ENCODE assay signal across 12 cellular contexts in genomic region chr3:52128118-52128683, GRCh38. TPM values are rescaled to one million over a fixed set of nuclear protein-coding genes. Genes with fewer than 3 reads are reported as not detected.
A peak's percentile ranks its signal among the peaks of the same experiment; 100 is the strongest.
DNase-seq lines count a peak whose midpoint lies in the region; ATAC-seq and TF ChIP-seq lines count a peak whose summit lies in the region.
"Had no signal": no experiment of that assay in that cellular context is flagged by ENCODE, and none has a peak within 500 bp of the region (broad histone marks: within the 10 kb centered on the region; RNA-seq: fewer than 3 reads in every experiment).

No MANE protein-coding gene starts in this region.

- H3K27ac ChIP-seq in mesodermal cell (ENCODE audit: low read depth, low read length, severe bottlenecking): peak overlapping the region; percentile 47
- no peak overlapping the region for H3K27ac ChIP-seq in spleen

- WGBS in mesodermal cell (ENCODE audit: insufficient coverage in 2 of 2), 2 experiments: 52 to 65% methylated on average over 6 to 7 of the region's 7 CpGs
- 75 to 83% (median 82%) methylated on average over 6 to 7 of the region's 7 CpGs for WGBS in spleen, 5 donors

- H3K4me1 ChIP-seq in mesodermal cell (ENCODE audit: control insufficient read depth, insufficient read depth, low read length, poor library complexity, severe bottlenecking): peaks cover 6% of the 10 kb centered on the region
- peaks cover 0 to 33% (median 11%) of the 10 kb centered on the region in 6 donors for H3K4me1 ChIP-seq in spleen

- intact Hi-C loops in spleen (cut with DNase I; ENCODE audit: low total_unique reads): loop anchor here (10.0 kb wide), 1 partner anchor 73 kb away; the partner anchor contains the start of gene DUSP7

- H3K4me3 ChIP-seq in mesodermal cell (ENCODE audit: extremely low read depth, insufficient read depth, low read length, poor library complexity, severe bottlenecking): no peak overlapping the region
- H3K4me3 ChIP-seq in spleen: no peak overlapping the region
- H3K4me3 ChIP-seq: dorsolateral prefrontal cortex had no signal

- TF ChIP-seq CTCF in spleen (IDR thresholded peaks at IDR 0.05 in 8 of 11, conservative IDR thresholded peaks at IDR 0.05 in 3 of 11): no peak

- peak; percentile 28 for DNase-seq in GM04504 (ENCODE audit: low read depth)
- peak; percentile 75 for DNase-seq in NCI-H226
- DNase-seq in dermis blood vessel endothelial cell: peak; percentile 79
- no peak for DNase-seq in CD1c-positive myeloid dendritic cell (ENCODE audit: extremely low spot score)
- no peak for DNase-seq in stimulated activated naive CD4-positive, alpha-beta T cell (lab: John Stamatoyannopoulos, UW)
- DNase-seq in spleen: no peak
- DNase-seq: activated CD4-positive, CD25-positive, alpha-beta regulatory T cell; dorsolateral prefrontal cortex; NCI-H2171; stimulated activated CD4-positive, alpha-beta T cell treated with anti-CD3 and anti-CD28 coated beads, Interleukin-2, amount 100 ng/mL, for 48 hours had no signal

- TF ChIP-seq POLR2A in spleen (IDR thresholded peaks at IDR 0.05): no peak

- no peak for ATAC-seq in GM18873 (IDR thresholded peaks at IDR 0.05; ENCODE audit: low FRiP score, unreplicated experiment)

- H3K36me3 ChIP-seq in mesodermal cell (ENCODE audit: control insufficient read depth, insufficient read depth, low read length) (peaks cover 51% of the 10 kb centered on the region), spleen (peaks cover 0 to 50% (median 0%) of the 10 kb centered on the region in 6 donors)

- H3K27me3 ChIP-seq in spleen (replicated peaks in 1 of 7): no peaks in the 10 kb centered on the region
- H3K27me3 ChIP-seq: dorsolateral prefrontal cortex had no signal

- H3K9me3 ChIP-seq in mesodermal cell (ENCODE audit: control insufficient read depth, low read length) (no peaks in the 10 kb centered on the region), spleen (no peaks in the 10 kb centered on the region)

RNA-seq across cellular contexts. Expression of gene POC1A, which starts 26.0 kb away (rescaled TPM):
- total RNA-seq in dermis blood vessel endothelial cell: 3.7 and 17.6 TPM in 2 replicates
- 15.7 TPM for polyA plus RNA-seq in mesodermal cell (2013, experiment 1 of 2)
- 14.9 TPM for polyA plus RNA-seq in mesodermal cell (2013, experiment 2 of 2)
- total RNA-seq in spleen: 1 to 10 TPM; 1.6 to 4.4 (median 2.5) TPM
- polyA plus RNA-seq in spleen: 1 to 10 TPM; 2.4 to 3.2 (median 3.2) TPM

Comparison
In these comparisons a context has a peak if more than half of its experiments do, and no peak if none do; other contexts are left out.
1. DNase-seq: peak in GM04504 (single experiment), NCI-H226 (single experiment) and dermis blood vessel endothelial cell (single experiment); none in CD1c-positive myeloid dendritic cell (single experiment), stimulated activated naive CD4-positive, alpha-beta T cell (0 of 6) and spleen (single experiment).